In the genomic region with DNA sequence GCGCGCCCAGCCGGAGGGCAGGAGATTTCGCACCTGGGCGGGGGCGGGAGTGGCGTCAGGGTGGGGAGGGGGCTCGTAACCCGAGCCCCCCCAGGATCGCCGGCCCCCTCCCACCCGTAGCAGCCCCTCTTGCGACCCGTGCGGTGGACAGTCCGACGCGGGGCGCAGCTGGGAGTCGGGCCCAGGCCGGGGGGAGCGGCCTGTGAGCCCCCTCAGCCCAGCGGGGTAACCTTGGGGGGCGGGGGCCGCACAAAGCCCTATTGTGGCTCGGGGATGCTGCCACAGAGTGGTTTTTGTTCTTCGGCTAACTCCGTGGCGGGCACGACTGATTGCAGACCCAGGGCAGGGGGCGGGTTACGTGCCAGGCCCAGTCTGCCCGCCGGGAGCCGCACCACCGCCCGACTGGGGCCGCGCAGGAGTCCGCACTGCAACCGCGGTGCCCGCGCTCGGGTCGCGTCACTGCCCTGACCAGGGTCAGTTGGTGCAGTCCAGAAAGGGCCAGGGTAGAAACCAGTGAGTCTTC, we compare ENCODE assay signal across 8 cellular contexts. TPM values are rescaled to one million over a fixed set of nuclear protein-coding genes. Genes with fewer than 3 reads are reported as not detected.
A peak's percentile ranks its signal among the peaks of the same experiment; 100 is the strongest.
DNase-seq lines count a peak whose midpoint lies in the region; ATAC-seq, FAIRE-seq and TF ChIP-seq lines count a peak whose summit lies in the region.

No MANE protein-coding gene starts in this region.

- H3K27ac ChIP-seq in neural progenitor cell: no peak overlapping the region

- no peak overlapping the region for H3K27ac Mint-ChIP-seq in activated T-cell treated with anti-CD3 and anti-CD28 coated beads, Interleukin-2, amount 50 U/mL, for 72 hours
- H3K27ac Mint-ChIP-seq in neural progenitor cell: no peak overlapping the region

- no peak overlapping the region for H3K9ac ChIP-seq in neural progenitor cell

- H3K4me3 Mint-ChIP-seq in activated T-cell treated with anti-CD3 and anti-CD28 coated beads, Interleukin-2, amount 50 U/mL, for 72 hours: peak overlapping the region; percentile 93 to 97
- H3K4me3 Mint-ChIP-seq in neural progenitor cell: peak overlapping the region; percentile 85

- peaks cover 30% of the 10 kb centered on the region for H3K4me1 ChIP-seq in neural progenitor cell

- no peaks in the 10 kb centered on the region for H4K20me1 ChIP-seq in neural progenitor cell (ENCODE audit: low read depth)

- H3K4me3 ChIP-seq in neural progenitor cell: peak overlapping the region; percentile 64

- peaks cover 4% of the 10 kb centered on the region for H3K79me2 ChIP-seq in neural progenitor cell (ENCODE audit: low read depth)

- H3K36me3 ChIP-seq in neural progenitor cell: no peaks in the 10 kb centered on the region

- H3F3A ChIP-seq in neural progenitor cell (ENCODE audit: low read depth): peaks cover 49% of the 10 kb centered on the region

- peaks cover 48% of the 10 kb centered on the region for H3K27me3 ChIP-seq in neural progenitor cell

- ATAC-seq in activated T-cell treated with anti-CD3 and anti-CD28 coated beads, Interleukin-2, amount 50 U/mL, for 72 hours (replicated peaks in 1 of 2): no peak

- peak overlapping the region; percentile 86 for H2AFZ ChIP-seq in neural progenitor cell (replicated peaks)

- H3K9me3 ChIP-seq in neural progenitor cell (ENCODE audit: low read depth): no peaks in the 10 kb centered on the region

- peak; percentile 6 for TF ChIP-seq CTCF in neural progenitor cell (IDR thresholded peaks at IDR 0.05)

- peaks cover 0 to 3% of the 10 kb centered on the region in 2 donors for H3K36me3 Mint-ChIP-seq in activated T-cell treated with anti-CD3 and anti-CD28 coated beads, Interleukin-2, amount 50 U/mL, for 72 hours (ENCODE audit: insufficient read depth in 2 of 2)
- no peaks in the 10 kb centered on the region for H3K36me3 Mint-ChIP-seq in neural progenitor cell

- peak overlapping the region; percentile 90 for H3K4me2 ChIP-seq in neural progenitor cell

- no peaks in the 10 kb centered on the region for H3K9me3 Mint-ChIP-seq in activated T-cell treated with anti-CD3 and anti-CD28 coated beads, Interleukin-2, amount 50 U/mL, for 72 hours
- H3K9me3 Mint-ChIP-seq in neural progenitor cell: no peaks in the 10 kb centered on the region

- peaks cover 36% of the 10 kb centered on the region for H3K4me1 Mint-ChIP-seq in activated T-cell treated with anti-CD3 and anti-CD28 coated beads, Interleukin-2, amount 50 U/mL, for 72 hours (ENCODE audit: low read depth)
- H3K4me1 Mint-ChIP-seq in neural progenitor cell: peaks cover 49% of the 10 kb centered on the region

- no peaks in the 10 kb centered on the region for H3K27me3 Mint-ChIP-seq in activated T-cell treated with anti-CD3 and anti-CD28 coated beads, Interleukin-2, amount 50 U/mL, for 72 hours (ENCODE audit: low read depth)
- peaks cover 6% of the 10 kb centered on the region for H3K27me3 Mint-ChIP-seq in neural progenitor cell (ENCODE audit: insufficient read depth, low read depth)

- FAIRE-seq in frontal cortex (lab: Jason Lieb, UNC): no peak

- peak; percentile 20 for DNase-seq in stimulated activated CD4-positive, alpha-beta T cell treated with anti-CD3 and anti-CD28 coated beads, Interleukin-12 subunit alpha, Interleukin-12 subunit beta, amount 100 ng/mL, for 4 hours
- DNase-seq in stimulated activated CD4-positive, alpha-beta T cell treated with anti-CD3 and anti-CD28 coated beads, Interleukin-2, amount 100 ng/mL, for 48 hours: no peak
- peak; percentile 45 to 59 for DNase-seq in activated T-cell treated with anti-CD3 and anti-CD28 coated beads, Interleukin-2, amount 50 U/mL, for 72 hours
- peak; percentile 80 to 90 for DNase-seq in frontal cortex (ENCODE audit: low spot score in 2 of 2)
- DNase-seq in neural progenitor cell (ENCODE audit: low spot score): peak; percentile 70
- no peak for DNase-seq in LoVo (ENCODE audit: low spot score)
- DNase-seq in HK-2 (ENCODE audit: unreplicated experiment): no peak
- no peak for DNase-seq in DMS153 treated with DMSO at 0.1 percent for 48 hours (lab: John Stamatoyannopoulos, UW; ENCODE audit: unreplicated experiment)

RNA-seq across cellular contexts. Expression of a gene that starts 4.2 kb away (rescaled TPM):
- 100 to 1,000 TPM in 1 of 2 donors, 10 to 100 TPM in 1; 99.0 to 118 TPM for total RNA-seq in activated T-cell treated with anti-CD3 and anti-CD28 coated beads, Interleukin-2, amount 50 U/mL, for 72 hours
- total RNA-seq in frontal cortex (34.2 TPM), neural progenitor cell (ENCODE audit: low replicate concordance) (51.0 and 105 TPM in 2 replicates)

RNA-seq across cellular contexts. Expression of a gene that starts 10.6 kb away (rescaled TPM):
- not detected for total RNA-seq in activated T-cell treated with anti-CD3 and anti-CD28 coated beads, Interleukin-2, amount 50 U/mL, for 72 hours
- total RNA-seq in frontal cortex (under 0.01 TPM), neural progenitor cell (ENCODE audit: low replicate concordance) (0.74 and 0.90 TPM in 2 replicates)

RNA-seq across cellular contexts. Expression of a gene that starts 26.1 kb away (rescaled TPM):
- total RNA-seq in activated T-cell treated with anti-CD3 and anti-CD28 coated beads, Interleukin-2, amount 50 U/mL, for 72 hours: 10 to 100 TPM; 83.5 to 89.9 TPM
- total RNA-seq in frontal cortex (45.7 TPM), neural progenitor cell (ENCODE audit: low replicate concordance) (48.8 and 55.7 TPM in 2 replicates)

RNA-seq across cellular contexts. Expression of a gene that starts 30.3 kb away (rescaled TPM):
- 100 to 1,000 TPM; 301 to 318 TPM for total RNA-seq in activated T-cell treated with anti-CD3 and anti-CD28 coated beads, Interleukin-2, amount 50 U/mL, for 72 hours
- total RNA-seq in frontal cortex (538 TPM), neural progenitor cell (ENCODE audit: low replicate concordance) (425 and 443 TPM in 2 replicates)

RNA-seq across cellular contexts. Expression of a gene that starts 54.4 kb away (rescaled TPM):
- total RNA-seq in activated T-cell treated with anti-CD3 and anti-CD28 coated beads, Interleukin-2, amount 50 U/mL, for 72 hours: 100 to 1,000 TPM; 110 to 121 TPM
- 8.2 TPM for total RNA-seq in frontal cortex
- 67.8 and 71.0 TPM in 2 replicates for total RNA-seq in neural progenitor cell (ENCODE audit: low replicate concordance)

Comparison
In these comparisons a context has a peak if more than half of its experiments do, and no peak if none do; other contexts are left out.
1. DNase-seq: peak in stimulated activated CD4-positive, alpha-beta T cell treated with anti-CD3 and anti-CD28 coated beads, Interleukin-12 subunit alpha, Interleukin-12 subunit beta, amount 100 ng/mL, for 4 hours (single experiment), activated T-cell treated with anti-CD3 and anti-CD28 coated beads, Interleukin-2, amount 50 U/mL, for 72 hours (2 of 2), frontal cortex (2 of 2) and neural progenitor cell (single experiment); none in stimulated activated CD4-positive, alpha-beta T cell treated with anti-CD3 and anti-CD28 coated beads, Interleukin-2, amount 100 ng/mL, for 48 hours (0 of 2), LoVo (single experiment), HK-2 (single experiment) and DMS153 treated with DMSO at 0.1 percent for 48 hours (single experiment).